Comparison of ENCODE assay signal across 8 cellular contexts in genomic region chr17:18816489-18817371, GRCh38. TPM values are rescaled to one million over a fixed set of nuclear protein-coding genes. Genes with fewer than 3 reads are reported as not detected.
DNase-seq lines count a peak whose midpoint lies in the region; ATAC-seq and TF ChIP-seq lines count a peak whose summit lies in the region.
"Not testable (repeated sequence)": the region's sequence is repeated elsewhere in the genome, so short reads cannot be mapped to it uniquely, and the experiment has no call there.

No MANE protein-coding gene starts in this region.

- not testable (repeated sequence) for H3K36me3 Mint-ChIP-seq in T-cell

- H3K9me3 ChIP-seq in adipocyte (ENCODE audit: control insufficient read depth, low read length); mucosa of descending colon: not testable (repeated sequence)

- intact Hi-C loops in mucosa of descending colon (cut with DNase I, micrococcal nuclease): not testable (repeated sequence)

- not testable (repeated sequence) for H3K36me3 ChIP-seq in adipocyte (ENCODE audit: control insufficient read depth, insufficient read depth, low read length, severe bottlenecking); mucosa of descending colon (ENCODE audit: low read depth)

- DNase-seq in COR-L47 (lab: John Stamatoyannopoulos, UW) (peak; percentile 30), HFF-Myc (ENCODE audit: extremely low read depth, low read depth) (peak; percentile 31), NCI-H2227 (lab: John Stamatoyannopoulos, UW; ENCODE audit: unreplicated experiment) (peak; percentile 65), T-cell (peak in 28 of 34 experiments; percentile 2 to 53 (median 24)), adipocyte (ENCODE audit: low read depth) (peak; percentile 89), fibroblast of villous mesenchyme (ENCODE audit: low read depth) (peak; percentile 77), mucosa of descending colon (peak in 1 of 3 donors; percentile 76)
- peak; percentile 4 for DNase-seq in stimulated activated CD8-positive, alpha-beta memory T cell treated with anti-CD3 and anti-CD28 coated beads, Interleukin-15, amount 100 ng/mL, for 1 hour (ENCODE audit: low read depth)

- not testable (repeated sequence) for H3K9me3 Mint-ChIP-seq in T-cell

- TF ChIP-seq CTCF in HFF-Myc (IDR thresholded peaks at IDR 0.05; ENCODE audit: low read depth, low read length, missing control alignments) (peak; percentile 43), fibroblast of villous mesenchyme (IDR thresholded peaks at IDR 0.05; ENCODE audit: insufficient read depth, low read depth, low read length) (peak; percentile 56), mucosa of descending colon (IDR thresholded peaks at IDR 0.05) (peak; percentile 33)

- not testable (repeated sequence) for H3K9ac ChIP-seq in adipocyte (ENCODE audit: low read length)

- not testable (repeated sequence) for H3K27me3 Mint-ChIP-seq in T-cell

- CTCF ChIA-PET in T-cell (lab: Charles Lee): not testable (repeated sequence)

- POLR2A ChIA-PET in T-cell (lab: Charles Lee): not testable (repeated sequence)

- not testable (repeated sequence) for H3K4me3 ChIP-seq in HFF-Myc (replicated peaks; ENCODE audit: low read depth, low read length); adipocyte (ENCODE audit: low read length); fibroblast of villous mesenchyme (ENCODE audit: low read depth, low read length); mucosa of descending colon

- not testable (repeated sequence) for H3K27me3 ChIP-seq in adipocyte (replicated peaks; ENCODE audit: control insufficient read depth, insufficient read depth, low read length)

- not testable (repeated sequence) for H3K4me1 Mint-ChIP-seq in T-cell

- H3K4me1 ChIP-seq in adipocyte (ENCODE audit: control insufficient read depth, insufficient read depth, low read length); mucosa of descending colon (ENCODE audit: low read depth): not testable (repeated sequence)

- H3K4me3 Mint-ChIP-seq in T-cell: not testable (repeated sequence)

- ATAC-seq in T-cell (replicated peaks in 1 of 4): peak; percentile 78 to 86 (median 82)
- ATAC-seq in mucosa of descending colon: peak; percentile 79

- not testable (repeated sequence) for H3K27ac Mint-ChIP-seq in T-cell

RNA-seq across cellular contexts. Expression of gene TVP23B, which starts 35.7 kb away (rescaled TPM):
- total RNA-seq in T-cell: 10 to 100 TPM; 14.6 to 30.6 (median 28.8) TPM
- 45.1 and 92.8 TPM in 2 replicates for total RNA-seq in fibroblast of villous mesenchyme
- total RNA-seq in mucosa of descending colon: 10 to 100 TPM; 34.4 to 42.7 (median 39.9) TPM

RNA-seq across cellular contexts. Expression of gene PRPSAP2, which starts 41.2 kb away (rescaled TPM):
- total RNA-seq in T-cell (10 to 100 TPM; 27.4 to 49.6 (median 39.6) TPM), fibroblast of villous mesenchyme (37.7 and 51.4 TPM in 2 replicates), mucosa of descending colon (10 to 100 TPM; 32.6 to 42.1 (median 35.0) TPM)
